1 cellular context compared by ENCODE assay signal in genomic region chr5:112669328-112669963, GRCh38.
TF ChIP-seq lines count a peak whose summit lies in the region.

No MANE protein-coding gene starts in this region.

TF ChIP-seq in GM23338, 12 proteins besides CTCF, POLR2A, EP300 and RAD21 (continued from another document):
- TF ChIP-seq ZNF462 (CRISPR knock-in tag; IDR thresholded peaks at IDR 0.05) (no peak), REST (IDR thresholded peaks at IDR 0.05; ENCODE audit: unreplicated experiment) (no peak), STAT1 (IDR thresholded peaks at IDR 0.05; ENCODE audit: unreplicated experiment) (no peak)
TF ChIP-seq in GM23338: peak in this region for 0.
